In the genomic region with DNA sequence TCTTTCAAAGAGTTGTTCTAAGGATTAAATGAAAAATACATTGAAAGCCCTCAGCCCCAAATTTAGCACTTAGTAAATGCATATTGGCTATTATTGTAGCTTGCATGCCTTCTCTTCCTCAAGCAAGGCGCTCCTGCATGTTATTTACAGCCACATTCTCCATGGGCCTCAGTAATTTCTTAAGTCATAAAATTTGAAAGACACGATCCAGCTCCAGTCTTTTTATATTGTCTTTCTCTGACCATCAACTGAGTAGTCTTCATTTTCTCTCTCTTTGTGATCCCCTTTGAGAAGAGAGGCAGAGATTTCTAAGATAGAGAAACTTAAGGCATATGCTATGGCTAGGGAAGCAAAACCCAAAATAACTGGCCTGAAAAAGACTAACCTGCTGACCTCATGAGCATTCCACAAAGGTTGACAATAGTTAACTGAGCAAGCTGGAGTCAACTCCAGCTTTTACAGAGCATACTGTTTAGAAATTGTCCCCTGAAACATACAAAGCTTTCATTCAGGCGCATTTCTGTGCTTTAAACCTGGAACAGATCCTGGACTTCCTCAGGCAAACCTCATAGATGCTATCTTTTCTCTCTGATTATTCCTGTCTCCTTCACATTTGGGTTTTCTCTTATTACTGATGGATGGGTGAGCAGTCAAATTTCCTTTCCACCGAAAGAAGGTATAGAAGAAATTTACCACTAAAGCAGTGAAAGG, we compare ENCODE assay signal across 2 cellular contexts.
TF ChIP-seq lines count a peak whose summit lies in the region.

No MANE protein-coding gene starts in this region.

TF ChIP-seq in SK-N-SH, 30 proteins besides CTCF, POLR2A, EP300 and RAD21:
- peak; percentile 40; the same call in 1 of the 2 replicates for TF ChIP-seq NFIC (IDR thresholded peaks at IDR 0.05; ENCODE audit: borderline replicate concordance)
- no peak for TF ChIP-seq EZH2phosphoT487 (IDR thresholded peaks at IDR 0.05; ENCODE audit: borderline replicate concordance, low read depth)
- TF ChIP-seq, protein P1, sequence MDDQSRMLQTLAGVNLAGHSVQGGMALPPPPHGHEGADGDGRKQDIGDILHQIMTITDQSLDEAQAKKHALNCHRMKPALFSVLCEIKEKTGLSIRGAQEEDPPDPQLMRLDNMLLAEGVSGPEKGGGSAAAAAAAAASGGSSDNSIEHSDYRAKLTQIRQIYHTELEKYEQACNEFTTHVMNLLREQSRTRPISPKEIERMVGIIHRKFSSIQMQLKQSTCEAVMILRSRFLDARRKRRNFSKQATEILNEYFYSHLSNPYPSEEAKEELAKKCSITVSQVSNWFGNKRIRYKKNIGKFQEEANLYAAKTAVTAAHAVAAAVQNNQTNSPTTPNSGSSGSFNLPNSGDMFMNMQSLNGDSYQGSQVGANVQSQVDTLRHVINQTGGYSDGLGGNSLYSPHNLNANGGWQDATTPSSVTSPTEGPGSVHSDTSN (IDR thresholded peaks at IDR 0.05): peak; percentile 73
- TF ChIP-seq RXRA (IDR thresholded peaks at IDR 0.05; ENCODE audit: borderline replicate concordance, low read depth): peak; percentile 28; the same call in 1 of the 2 replicates
- peak; percentile 65 for TF ChIP-seq TCF12 (IDR thresholded peaks at IDR 0.05)

TF ChIP-seq in SK-N-SH treated with all-trans-retinoic acid at 6 μM for 48 hours, 23 proteins besides CTCF, POLR2A, EP300 and RAD21:
- TF ChIP-seq, protein P2, sequence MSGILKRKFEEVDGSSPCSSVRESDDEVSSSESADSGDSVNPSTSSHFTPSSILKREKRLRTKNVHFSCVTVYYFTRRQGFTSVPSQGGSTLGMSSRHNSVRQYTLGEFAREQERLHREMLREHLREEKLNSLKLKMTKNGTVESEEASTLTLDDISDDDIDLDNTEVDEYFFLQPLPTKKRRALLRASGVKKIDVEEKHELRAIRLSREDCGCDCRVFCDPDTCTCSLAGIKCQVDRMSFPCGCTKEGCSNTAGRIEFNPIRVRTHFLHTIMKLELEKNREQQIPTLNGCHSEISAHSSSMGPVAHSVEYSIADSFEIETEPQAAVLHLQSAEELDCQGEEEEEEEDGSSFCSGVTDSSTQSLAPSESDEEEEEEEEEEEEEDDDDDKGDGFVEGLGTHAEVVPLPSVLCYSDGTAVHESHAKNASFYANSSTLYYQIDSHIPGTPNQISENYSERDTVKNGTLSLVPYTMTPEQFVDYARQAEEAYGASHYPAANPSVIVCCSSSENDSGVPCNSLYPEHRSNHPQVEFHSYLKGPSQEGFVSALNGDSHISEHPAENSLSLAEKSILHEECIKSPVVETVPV (CRISPR knock-in tag; IDR thresholded peaks at IDR 0.05): no peak
- TF ChIP-seq ZNF565 (CRISPR knock-in tag; conservative IDR thresholded peaks at IDR 0.05; ENCODE audit: low read depth) (no peak), PPARA (CRISPR knock-in tag; IDR thresholded peaks at IDR 0.05; ENCODE audit: borderline replicate concordance) (no peak)
TF ChIP-seq in SK-N-SH treated with all-trans-retinoic acid at 6 μM for 48 hours: peak in this region for 0.
